ENCODE assay signal across 14 cellular contexts in genomic region chr4:179624768-179625181, GRCh38.
A peak's percentile ranks its signal among the peaks of the same experiment; 100 is the strongest.
DNase-seq lines count a peak whose midpoint lies in the region; ATAC-seq and TF ChIP-seq lines count a peak whose summit lies in the region.
"Had no signal": no experiment of that assay in that cellular context is flagged by ENCODE, and none has a peak within 500 bp of the region (broad histone marks: within the 10 kb centered on the region; RNA-seq: fewer than 3 reads in every experiment).

No MANE protein-coding gene starts in this region.

- no peak overlapping the region for H3K4me3 Mint-ChIP-seq in nephron progenitor cell
- H3K4me3 Mint-ChIP-seq: effector memory CD8-positive, alpha-beta T cell; immature natural killer cell; stimulated activated naive B cell treated with anti-CD40 and anti-IgM and Interleukin-4, amounts not matched to agents 10 μg/mL and 1 μg/mL and 100 μg/mL, for 72 hours had no signal

- no peaks in the 10 kb centered on the region for H3K27me3 ChIP-seq in AG04450 (ENCODE audit: control insufficient read depth, insufficient read depth, low read length)

- H3K9me3 ChIP-seq in AG04450 (ENCODE audit: control insufficient read depth, insufficient read depth, low read length) = no peaks in the 10 kb centered on the region

- ATAC-seq in GM21528 (IDR thresholded peaks at IDR 0.05; ENCODE audit: low FRiP score, unreplicated experiment) = no peak
- ATAC-seq: effector memory CD8-positive, alpha-beta T cell; stimulated activated naive B cell treated with anti-CD40 and anti-IgM and Interleukin-4, amounts not matched to agents 10 μg/mL and 1 μg/mL and 100 μg/mL, for 72 hours had no signal

- peak; percentile 44 for DNase-seq in AG04450 (ENCODE audit: low read depth, low spot score)
- DNase-seq in HPDE6-E6E7 (ENCODE audit: extremely low spot score) = peak; percentile 80
- peak; percentile 33 for DNase-seq in T1000 (lab: John Stamatoyannopoulos, UW)
- peak; percentile 82 for DNase-seq in glomerular visceral epithelial cell (ENCODE audit: extremely low spot score)
- DNase-seq in nephron progenitor cell = no peak
- DNase-seq in cerebellar nuclear complex (lab: John Stamatoyannopoulos, UW) = no peak
- DNase-seq in NCI-H774 (lab: John Stamatoyannopoulos, UW) = no peak
- DNase-seq: activated CD4-positive, alpha-beta T cell treated with anti-CD3 and anti-CD28 coated beads, Interleukin-2, amount 50 U/mL, for 48 hours; effector memory CD8-positive, alpha-beta T cell; GDM1; immature natural killer cell; NCI-H526 treated with DMSO at 0.1 percent for 48 hours; stimulated activated naive B cell treated with anti-CD40 and anti-IgM and Interleukin-4, amounts not matched to agents 10 μg/mL and 1 μg/mL and 100 μg/mL, for 72 hours had no signal

- H3K4me3 ChIP-seq in AG04450 (ENCODE audit: low read depth, low read length) = no peak overlapping the region

- H3K27ac ChIP-seq in AG04450 (ENCODE audit: low read depth, low read length) = peak overlapping the region; percentile 71

- H3K27me3 Mint-ChIP-seq in nephron progenitor cell (ENCODE audit: low read depth, poor library complexity) = no peaks in the 10 kb centered on the region
- H3K27me3 Mint-ChIP-seq: effector memory CD8-positive, alpha-beta T cell; stimulated activated naive B cell treated with anti-CD40 and anti-IgM and Interleukin-4, amounts not matched to agents 10 μg/mL and 1 μg/mL and 100 μg/mL, for 72 hours had no signal

- H3K9me3 Mint-ChIP-seq in nephron progenitor cell = no peaks in the 10 kb centered on the region
- H3K9me3 Mint-ChIP-seq: stimulated activated naive B cell treated with anti-CD40 and anti-IgM and Interleukin-4, amounts not matched to agents 10 μg/mL and 1 μg/mL and 100 μg/mL, for 72 hours had no signal

- no peaks in the 10 kb centered on the region for H3K36me3 Mint-ChIP-seq in nephron progenitor cell (ENCODE audit: low read depth)
- H3K36me3 Mint-ChIP-seq: immature natural killer cell; stimulated activated naive B cell treated with anti-CD40 and anti-IgM and Interleukin-4, amounts not matched to agents 10 μg/mL and 1 μg/mL and 100 μg/mL, for 72 hours had no signal

- no peak overlapping the region for H3K27ac Mint-ChIP-seq in nephron progenitor cell
- H3K27ac Mint-ChIP-seq: effector memory CD8-positive, alpha-beta T cell; immature natural killer cell; stimulated activated naive B cell treated with anti-CD40 and anti-IgM and Interleukin-4, amounts not matched to agents 10 μg/mL and 1 μg/mL and 100 μg/mL, for 72 hours had no signal

- no peaks in the 10 kb centered on the region for H3K4me1 Mint-ChIP-seq in nephron progenitor cell
- H3K4me1 Mint-ChIP-seq: immature natural killer cell; stimulated activated naive B cell treated with anti-CD40 and anti-IgM and Interleukin-4, amounts not matched to agents 10 μg/mL and 1 μg/mL and 100 μg/mL, for 72 hours had no signal

- CTCF ChIA-PET in AG04450 (lab: Charles Lee) = interaction anchor here (0.6 to 1.4 kb wide), 3 partner anchors 242 to 756 kb away, joined by 3 to 4 read pairs (median 3); no protein-coding TSS in a partner anchor

- POLR2A ChIA-PET in AG04450 (lab: Yijun Ruan, JAX) = interaction anchor here (0.7 to 1.4 kb wide), 2 partner anchors 29 to 246 kb away, joined by 3 to 7 read pairs; no protein-coding TSS in a partner anchor

- TF ChIP-seq CTCF in AG04450 (IDR thresholded peaks at IDR 0.05; ENCODE audit: low read depth, low read length) (no peak), nephron progenitor cell (IDR thresholded peaks at IDR 0.05) (no peak)

Comparison
In these comparisons a context has a peak if more than half of its experiments do, and no peak if none do; other contexts are left out.
1. DNase-seq: peak in AG04450 (single experiment), HPDE6-E6E7 (single experiment), T1000 (single experiment) and glomerular visceral epithelial cell (single experiment); none in nephron progenitor cell (single experiment), cerebellar nuclear complex (0 of 2) and NCI-H774 (single experiment).